11 cellular contexts compared by ENCODE assay signal in genomic region chr21:43731891-43732711, GRCh38. TPM values are rescaled to one million over a fixed set of nuclear protein-coding genes. Genes with fewer than 3 reads are reported as not detected.
A peak's percentile ranks its signal among the peaks of the same experiment; 100 is the strongest.
DNase-seq lines count a peak whose midpoint lies in the region; ATAC-seq and TF ChIP-seq lines count a peak whose summit lies in the region.
"Had no signal": no experiment of that assay in that cellular context is flagged by ENCODE, and none has a peak within 500 bp of the region (broad histone marks: within the 10 kb centered on the region; RNA-seq: fewer than 3 reads in every experiment).

No MANE protein-coding gene starts in this region.

- no peak overlapping the region for H2AFZ ChIP-seq in neuronal stem cell (ENCODE audit: low read length)

- no peak overlapping the region for H2BK15ac ChIP-seq in neuronal stem cell (ENCODE audit: low read length)

- intact Hi-C loops in A673 (cut with micrococcal nuclease; ENCODE audit: unreplicated experiment), result no loop called here

- H3K23ac ChIP-seq in neuronal stem cell (ENCODE audit: low read depth, low read length, poor library complexity), result no peak overlapping the region

- no peak overlapping the region for H3K18ac ChIP-seq in neuronal stem cell (ENCODE audit: low read length)

- CTCF ChIA-PET in A673 (lab: Charles Lee) (no interaction called here), T-cell (lab: Charles Lee) (no interaction called here)

- H3K9me3 ChIP-seq in A673 (ENCODE audit: low read depth, low read length, poor library complexity, severe bottlenecking), result no peaks in the 10 kb centered on the region
- no peaks in the 10 kb centered on the region for H3K9me3 ChIP-seq in duodenal mucosa (ENCODE audit: control insufficient read depth in 1 of 2, low read length in 2 of 2)
- H3K9me3 ChIP-seq in neuronal stem cell (replicated peaks in 1 of 2; ENCODE audit: control insufficient read depth in 2 of 2, insufficient read depth in 1 of 2, low read depth in 1 of 2, low read length in 2 of 2), result no peaks in the 10 kb centered on the region
- H3K9me3 ChIP-seq in BE2C, result no peaks in the 10 kb centered on the region
- H3K9me3 ChIP-seq: prostate gland had no signal

- peak overlapping the region; percentile 81 for H3K27ac ChIP-seq in A673 (ENCODE audit: low read depth, low read length, poor library complexity, severe bottlenecking)
- H3K27ac ChIP-seq in duodenal mucosa (ENCODE audit: low read depth, low read length), result peak overlapping the region; percentile 78
- H3K27ac ChIP-seq in neuronal stem cell (replicated peaks; ENCODE audit: low read length), result no peak overlapping the region
- H3K27ac ChIP-seq: prostate gland had no signal

- no peak overlapping the region for H3K14ac ChIP-seq in neuronal stem cell (ENCODE audit: low read length)

- H3K4me3 ChIP-seq in A673 (ENCODE audit: low read depth, low read length, poor library complexity, severe bottlenecking) (peak overlapping the region; percentile 29), duodenal mucosa (ENCODE audit: low read depth in 1 of 2, low read length in 2 of 2) (peak overlapping the region; percentile 48 to 59), neuronal stem cell (ENCODE audit: low read length in 2 of 2) (no peak overlapping the region), BE2C (ENCODE audit: low read depth, low read length) (no peak overlapping the region)
- H3K4me3 ChIP-seq: prostate gland had no signal

- ATAC-seq in T-cell (replicated peaks in 1 of 4) (no peak), GM21360 (IDR thresholded peaks at IDR 0.05; ENCODE audit: unreplicated experiment) (no peak)

- POLR2A ChIA-PET in A673 (lab: Charles Lee; ENCODE audit: low non-redundant PET) (no interaction called here), T-cell (lab: Charles Lee) (no interaction called here)

- BruUV-seq in A673 (replicated peaks; lab: Mats Ljungman, UMichigan), result no TSS peak

- H3K36me3 ChIP-seq in A673 (ENCODE audit: insufficient read depth, low read length, poor library complexity, severe bottlenecking) (no peaks in the 10 kb centered on the region), duodenal mucosa (ENCODE audit: control insufficient read depth in 1 of 2, insufficient read depth in 2 of 2, low read length in 2 of 2) (peaks cover 0 to 13% of the 10 kb centered on the region in 2 donors), neuronal stem cell (replicated peaks in 1 of 2; ENCODE audit: control insufficient read depth in 2 of 2, insufficient read depth in 2 of 2, low read length in 2 of 2) (peaks cover 0 to 2% of the 10 kb centered on the region in 2 donors), BE2C (no peaks in the 10 kb centered on the region; the same call in 1 of the 2 replicates)
- H3K36me3 ChIP-seq: prostate gland had no signal

- H2AK5ac ChIP-seq in neuronal stem cell (ENCODE audit: low read depth, low read length), result no peak overlapping the region

- H3K9ac ChIP-seq in duodenal mucosa (ENCODE audit: low read depth in 1 of 2, low read length in 2 of 2), result peak overlapping the region; percentile 50 to 69
- H3K9ac ChIP-seq in neuronal stem cell (ENCODE audit: low read depth, low read length, poor library complexity), result no peak overlapping the region

- H3K36me3 Mint-ChIP-seq in T-cell, result no peaks in the 10 kb centered on the region

- no peak for TF ChIP-seq CTCF in A673 (conservative IDR thresholded peaks at IDR 0.05; ENCODE audit: low read depth, low read length)
- TF ChIP-seq CTCF in BE2C (IDR thresholded peaks at IDR 0.05; ENCODE audit: low read depth, low read length), result no peak

- peaks cover 47 to 64% (median 53%) of the 10 kb centered on the region in 3 donors for H3K4me1 Mint-ChIP-seq in T-cell

- H3K4me3 Mint-ChIP-seq in T-cell, result no peak overlapping the region
- H3K4me3 Mint-ChIP-seq: activated CD4-positive, alpha-beta memory T cell treated with anti-CD3 and anti-CD28 coated beads for 36 hours had no signal

- no CpG with 5 or more reads among the region's 23 CpGs for WGBS in neuronal stem cell (ENCODE audit: extremely low coverage in 2 of 2, insufficient read length in 2 of 2, insufficient replicate concordance in 1 of 2), 2 donors

- H2BK5ac ChIP-seq in neuronal stem cell (ENCODE audit: low read length), result peak overlapping the region; percentile 29

- no peak overlapping the region for H4K8ac ChIP-seq in neuronal stem cell (ENCODE audit: low read depth, low read length)

- H3K27me3 ChIP-seq in A673 (replicated peaks; ENCODE audit: insufficient read depth, low read depth, low read length, poor library complexity) (no peaks in the 10 kb centered on the region), duodenal mucosa (ENCODE audit: control insufficient read depth in 1 of 2, insufficient read depth in 2 of 2, low read length in 2 of 2) (no peaks in the 10 kb centered on the region), neuronal stem cell (ENCODE audit: control insufficient read depth in 3 of 3, insufficient read depth in 3 of 3, low read depth in 1 of 3, low read length in 3 of 3) (no peaks in the 10 kb centered on the region), BE2C (no peaks in the 10 kb centered on the region)

- no peak overlapping the region for H3K4me2 ChIP-seq in neuronal stem cell (ENCODE audit: insufficient read depth, low read length, poor library complexity, severe bottlenecking)

- H3K79me1 ChIP-seq in neuronal stem cell (ENCODE audit: low read depth, low read length), result peaks cover 5% of the 10 kb centered on the region

- peaks cover 71% of the 10 kb centered on the region for H3K4me1 ChIP-seq in A673 (ENCODE audit: insufficient read depth, low read length, poor library complexity, severe bottlenecking)
- peaks cover 51 to 72% of the 10 kb centered on the region in 2 donors for H3K4me1 ChIP-seq in duodenal mucosa (ENCODE audit: control insufficient read depth in 1 of 2, insufficient read depth in 2 of 2, low read length in 2 of 2)
- peaks cover 5 to 11% of the 10 kb centered on the region in 2 donors for H3K4me1 ChIP-seq in neuronal stem cell (ENCODE audit: control insufficient read depth in 2 of 2, insufficient read depth in 1 of 2, low read depth in 1 of 2, low read length in 2 of 2)
- peaks cover 5% of the 10 kb centered on the region; the same call in 1 of the 2 replicates for H3K4me1 ChIP-seq in BE2C

- H3K27me3 Mint-ChIP-seq in T-cell, result no peaks in the 10 kb centered on the region
- H3K27me3 Mint-ChIP-seq: activated CD4-positive, alpha-beta memory T cell treated with anti-CD3 and anti-CD28 coated beads for 36 hours; B cell had no signal

- H3K9me3 Mint-ChIP-seq in T-cell, result no peaks in the 10 kb centered on the region
- H3K9me3 Mint-ChIP-seq: activated CD4-positive, alpha-beta memory T cell treated with anti-CD3 and anti-CD28 coated beads for 36 hours had no signal

- H2BK120ac ChIP-seq in neuronal stem cell (ENCODE audit: low read depth, low read length), result no peak overlapping the region

- no peak overlapping the region for H2BK12ac ChIP-seq in neuronal stem cell (ENCODE audit: low read length)

- DNase-seq in A673 (ENCODE audit: low spot score) (peak; percentile 93), NCI-H446 (lab: John Stamatoyannopoulos, UW) (peak; percentile 89 to 91), neuronal stem cell (ENCODE audit: low spot score) (no peak), T-cell (no peak), BE2C (no peak), GF-D8 (lab: John Stamatoyannopoulos, UW) (no peak)
- DNase-seq: activated CD4-positive, alpha-beta memory T cell treated with anti-CD3 and anti-CD28 coated beads for 36 hours had no signal

- peak overlapping the region; percentile 19 for H3K4ac ChIP-seq in neuronal stem cell (ENCODE audit: low read length)

- peak overlapping the region in 1 of 2 donors; percentile 53 for H3K27ac Mint-ChIP-seq in T-cell
- H3K27ac Mint-ChIP-seq: activated CD4-positive, alpha-beta memory T cell treated with anti-CD3 and anti-CD28 coated beads for 36 hours; B cell had no signal

- no peak overlapping the region for H4K91ac ChIP-seq in neuronal stem cell (ENCODE audit: low read depth, low read length, poor library complexity)

RNA-seq across cellular contexts. Expression of gene PDXK, which starts 13.2 kb away (rescaled TPM):
- 114 and 116 TPM in 2 replicates for total RNA-seq in A673 (2021)
- 29.4 TPM for polyA plus RNA-seq in neuronal stem cell (2013, experiment 1 of 2)
- 26.2 TPM for polyA plus RNA-seq in neuronal stem cell (2013, experiment 2 of 2)
- total RNA-seq in T-cell, result 100 to 1,000 TPM in 1 of 5 donors, 10 to 100 TPM in 4; 70.8 to 100 (median 80.2) TPM
- polyA plus RNA-seq in BE2C (2012; ENCODE audit: insufficient read depth, insufficient read length, low read depth), result 49.5 TPM

RNA-seq across cellular contexts. Expression of gene CSTB, which starts 44.0 kb away (rescaled TPM):
- total RNA-seq in A673 (2021), result 44.1 and 55.9 TPM in 2 replicates
- polyA plus RNA-seq in neuronal stem cell (2013, experiment 1 of 2), result 86.0 TPM
- 88.8 TPM for polyA plus RNA-seq in neuronal stem cell (2013, experiment 2 of 2)
- 10 to 100 TPM; 19.0 to 34.7 (median 25.9) TPM for total RNA-seq in T-cell
- polyA plus RNA-seq in BE2C (2012; ENCODE audit: insufficient read depth, insufficient read length, low read depth), result 64.1 TPM

RNA-seq across cellular contexts. Expression of gene RRP1, which starts 57.3 kb away (rescaled TPM):
- total RNA-seq in A673 (2021), result 72.5 and 86.4 TPM in 2 replicates
- polyA plus RNA-seq in neuronal stem cell (2013, experiment 1 of 2), result 18.5 TPM
- polyA plus RNA-seq in neuronal stem cell (2013, experiment 2 of 2), result 19.3 TPM
- total RNA-seq in T-cell, result 10 to 100 TPM; 24.0 to 30.9 (median 28.1) TPM
- polyA plus RNA-seq in BE2C (2012; ENCODE audit: insufficient read depth, insufficient read length, low read depth), result 57.2 TPM

Comparison
In these comparisons a context has a peak if more than half of its experiments do, and no peak if none do; other contexts are left out.
1. DNase-seq: peak in A673 (single experiment) and NCI-H446 (2 of 2); none in neuronal stem cell (single experiment), T-cell (0 of 34), BE2C (single experiment) and GF-D8 (single experiment).
2. H3K4me3 ChIP-seq: peak in A673 (single experiment) and duodenal mucosa (2 of 2); none in neuronal stem cell (0 of 2) and BE2C (single experiment).